Comparison of ENCODE assay signal across 1 cellular context in the genomic region with DNA sequence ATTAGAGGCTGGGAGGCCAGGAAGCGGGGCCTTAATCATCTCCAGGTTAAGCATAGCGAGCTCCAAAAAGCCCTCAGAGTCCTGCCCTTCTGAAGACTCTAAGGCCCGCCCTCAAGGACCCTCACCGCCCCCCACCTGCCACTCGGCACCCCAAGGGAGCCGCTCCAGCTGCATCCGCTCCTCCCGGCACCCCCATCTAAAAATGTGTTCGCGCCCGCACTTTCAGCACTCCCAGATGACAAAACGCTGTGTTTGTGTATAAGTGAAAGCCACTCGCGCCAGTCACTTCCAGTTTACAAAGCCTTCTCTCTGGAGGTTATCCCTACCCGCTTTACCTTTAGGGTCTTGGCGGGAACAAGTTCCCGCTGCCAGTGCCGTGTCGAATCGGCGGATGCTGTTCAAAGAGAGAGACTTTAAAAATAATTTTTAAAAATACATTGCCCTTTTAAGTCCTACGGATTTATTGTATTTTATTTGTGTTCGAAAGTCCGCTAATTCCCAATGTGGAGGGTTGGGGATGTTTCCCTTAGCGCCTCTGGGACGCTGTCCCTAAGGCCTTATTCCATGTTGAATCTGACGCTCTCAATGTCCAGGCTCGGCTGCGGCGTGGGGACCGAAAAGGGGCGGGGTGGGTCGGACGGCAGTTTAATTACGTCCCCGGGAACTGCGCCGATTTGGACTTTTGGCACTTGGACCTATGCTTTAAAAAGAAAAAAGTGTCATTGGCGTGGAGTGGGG.
TF ChIP-seq lines count a peak whose summit lies in the region.

DCLRE1A (minus strand) TSS at position 64 of the 738 bp plus-strand sequence. CDS start 900 bp downstream, outside the sequence.
A gene with protein sequence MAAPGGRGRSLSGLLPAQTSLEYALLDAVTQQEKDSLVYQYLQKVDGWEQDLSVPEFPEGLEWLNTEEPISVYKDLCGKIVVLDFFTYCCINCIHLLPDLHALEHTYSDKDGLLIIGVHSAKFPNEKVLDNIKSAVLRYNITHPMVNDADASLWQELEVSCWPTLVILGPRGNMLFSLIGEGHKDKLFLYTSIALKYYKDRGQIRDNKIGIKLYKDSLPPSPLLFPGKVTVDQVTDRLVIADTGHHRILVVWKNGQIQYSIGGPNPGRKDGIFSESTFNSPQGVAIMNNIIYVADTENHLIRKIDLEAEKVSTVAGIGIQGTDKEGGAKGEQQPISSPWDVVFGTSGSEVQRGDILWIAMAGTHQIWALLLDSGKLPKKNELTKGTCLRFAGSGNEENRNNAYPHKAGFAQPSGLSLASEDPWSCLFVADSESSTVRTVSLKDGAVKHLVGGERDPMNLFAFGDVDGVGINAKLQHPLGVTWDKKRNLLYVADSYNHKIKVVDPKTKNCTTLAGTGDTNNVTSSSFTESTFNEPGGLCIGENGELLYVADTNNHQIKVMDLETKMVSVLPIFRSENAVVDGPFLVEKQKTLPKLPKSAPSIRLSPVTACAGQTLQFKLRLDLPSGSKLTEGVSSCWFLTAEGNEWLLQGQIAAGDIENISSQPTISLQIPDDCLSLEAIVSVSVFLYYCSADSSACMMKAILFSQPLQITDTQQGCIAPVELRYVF (plus strand): TSS at position 643 of the 738 bp plus-strand sequence. CDS start 212 bp downstream, outside the sequence.

TF ChIP-seq in HEK293, 187 proteins besides CTCF, POLR2A, EP300 and RAD21 (continued from another document and continues in another):
- TF ChIP-seq ZNF398 (tag by site-specific recombination; IDR thresholded peaks at IDR 0.05), result peak; percentile 47; the same call in 1 of the 2 replicates
- no peak for TF ChIP-seq SCRT1 (tag by site-specific recombination; IDR thresholded peaks at IDR 0.05; ENCODE audit: borderline replicate concordance)
- no peak for TF ChIP-seq ZNF791 (tag by site-specific recombination; IDR thresholded peaks at IDR 0.05)
- TF ChIP-seq ZNF138 (tag by site-specific recombination; IDR thresholded peaks at IDR 0.05; ENCODE audit: borderline replicate concordance), result no peak
- peak; percentile 69 for TF ChIP-seq ZNF24 (tag by site-specific recombination; IDR thresholded peaks at IDR 0.05)
- TF ChIP-seq ZFP69B (tag by site-specific recombination; IDR thresholded peaks at IDR 0.05), result peak; percentile 89
- no peak for TF ChIP-seq ZNF600 (tag by site-specific recombination; IDR thresholded peaks at IDR 0.05)
- TF ChIP-seq ZNF768 (tag by site-specific recombination; IDR thresholded peaks at IDR 0.05), result no peak
- TF ChIP-seq ZNF239 (tag by site-specific recombination; IDR thresholded peaks at IDR 0.05), result no peak
- TF ChIP-seq ZNF843 (tag by site-specific recombination; IDR thresholded peaks at IDR 0.05), result no peak
- TF ChIP-seq SP2 (tag by site-specific recombination; IDR thresholded peaks at IDR 0.05), result peak; percentile 63
- no peak for TF ChIP-seq YY2 (tag by site-specific recombination; IDR thresholded peaks at IDR 0.05)
- TF ChIP-seq ZNF274 (IDR thresholded peaks at IDR 0.05; ENCODE audit: low read length), result no peak
- no peak for TF ChIP-seq ZNF274 (tag by site-specific recombination; IDR thresholded peaks at IDR 0.05; ENCODE audit: borderline replicate concordance)
- TF ChIP-seq ZNF658 (tag by site-specific recombination; IDR thresholded peaks at IDR 0.05), result no peak
- no peak for TF ChIP-seq BCL11B (tag by site-specific recombination; IDR thresholded peaks at IDR 0.05; ENCODE audit: low read depth)
- TF ChIP-seq ZNF670 (tag by site-specific recombination; IDR thresholded peaks at IDR 0.05; ENCODE audit: low read depth), result no peak
- TF ChIP-seq ZNF146 (tag by site-specific recombination; IDR thresholded peaks at IDR 0.05), result no peak
- TF ChIP-seq KLF9 (tag by site-specific recombination; IDR thresholded peaks at IDR 0.05; ENCODE audit: low read depth), result peak; percentile 93
- peak; percentile 64; the same call in 1 of the 2 replicates for TF ChIP-seq ZNF558 (tag by site-specific recombination; IDR thresholded peaks at IDR 0.05)
- TF ChIP-seq, protein P1, sequence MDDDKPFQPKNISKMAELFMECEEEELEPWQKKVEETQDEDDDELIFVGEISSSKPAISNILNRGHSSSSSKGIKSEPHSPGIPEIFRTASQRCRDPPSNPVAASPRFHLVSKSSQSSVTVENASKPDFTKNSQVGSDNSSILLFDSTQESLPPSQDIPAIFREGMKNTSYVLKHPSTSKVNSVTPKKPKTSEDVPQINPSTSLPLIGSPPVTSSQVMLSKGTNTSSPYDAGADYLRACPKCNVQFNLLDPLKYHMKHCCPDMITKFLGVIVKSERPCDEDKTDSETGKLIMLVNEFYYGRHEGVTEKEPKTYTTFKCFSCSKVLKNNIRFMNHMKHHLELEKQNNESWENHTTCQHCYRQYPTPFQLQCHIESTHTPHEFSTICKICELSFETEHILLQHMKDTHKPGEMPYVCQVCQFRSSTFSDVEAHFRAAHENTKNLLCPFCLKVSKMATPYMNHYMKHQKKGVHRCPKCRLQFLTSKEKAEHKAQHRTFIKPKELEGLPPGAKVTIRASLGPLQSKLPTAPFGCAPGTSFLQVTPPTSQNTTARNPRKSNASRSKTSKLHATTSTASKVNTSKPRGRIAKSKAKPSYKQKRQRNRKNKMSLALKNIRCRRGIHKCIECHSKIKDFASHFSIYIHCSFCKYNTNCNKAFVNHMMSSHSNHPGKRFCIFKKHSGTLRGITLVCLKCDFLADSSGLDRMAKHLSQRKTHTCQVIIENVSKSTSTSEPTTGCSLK (tag by site-specific recombination; IDR thresholded peaks at IDR 0.05), result no peak
- no peak for TF ChIP-seq ZNF585B (tag by site-specific recombination; IDR thresholded peaks at IDR 0.05)
- TF ChIP-seq ZNF404 (tag by site-specific recombination; IDR thresholded peaks at IDR 0.05), result no peak
- TF ChIP-seq ZNF362 (tag by site-specific recombination; IDR thresholded peaks at IDR 0.05), result no peak
- TF ChIP-seq ZNF549 (tag by site-specific recombination; IDR thresholded peaks at IDR 0.05), result no peak
- TF ChIP-seq ZNF391 (tag by site-specific recombination; IDR thresholded peaks at IDR 0.05; ENCODE audit: borderline replicate concordance, low read depth), result 0 out of 2 replicates have a peak, but pooled peaks have one; percentile 23
- TF ChIP-seq, protein P2, sequence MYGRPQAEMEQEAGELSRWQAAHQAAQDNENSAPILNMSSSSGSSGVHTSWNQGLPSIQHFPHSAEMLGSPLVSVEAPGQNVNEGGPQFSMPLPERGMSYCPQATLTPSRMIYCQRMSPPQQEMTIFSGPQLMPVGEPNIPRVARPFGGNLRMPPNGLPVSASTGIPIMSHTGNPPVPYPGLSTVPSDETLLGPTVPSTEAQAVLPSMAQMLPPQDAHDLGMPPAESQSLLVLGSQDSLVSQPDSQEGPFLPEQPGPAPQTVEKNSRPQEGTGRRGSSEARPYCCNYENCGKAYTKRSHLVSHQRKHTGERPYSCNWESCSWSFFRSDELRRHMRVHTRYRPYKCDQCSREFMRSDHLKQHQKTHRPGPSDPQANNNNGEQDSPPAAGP (tag by site-specific recombination; IDR thresholded peaks at IDR 0.05), result no peak
- peak; percentile 61; the same call in 1 of the 2 replicates for TF ChIP-seq KLF8 (tag by site-specific recombination; IDR thresholded peaks at IDR 0.05)
- no peak for TF ChIP-seq ZNF776 (tag by site-specific recombination; IDR thresholded peaks at IDR 0.05; ENCODE audit: borderline replicate concordance)
- TF ChIP-seq ZNF133 (tag by site-specific recombination; IDR thresholded peaks at IDR 0.05), result no peak
- TF ChIP-seq ZNF223 (tag by site-specific recombination; IDR thresholded peaks at IDR 0.05), result no peak
- TF ChIP-seq ZNF792 (tag by site-specific recombination; IDR thresholded peaks at IDR 0.05), result no peak
- no peak for TF ChIP-seq ZNF529 (tag by site-specific recombination; IDR thresholded peaks at IDR 0.05; ENCODE audit: insufficient replicate concordance)
- TF ChIP-seq ZNF114 (tag by site-specific recombination; IDR thresholded peaks at IDR 0.05), result no peak
- peak; percentile 97 for TF ChIP-seq ZNF580 (tag by site-specific recombination; IDR thresholded peaks at IDR 0.05)
- TF ChIP-seq ZNF677 (tag by site-specific recombination; IDR thresholded peaks at IDR 0.05), result no peak
- no peak for TF ChIP-seq TSHZ1 (tag by site-specific recombination; IDR thresholded peaks at IDR 0.05; ENCODE audit: borderline replicate concordance)
- TF ChIP-seq PRDM1 (tag by site-specific recombination; IDR thresholded peaks at IDR 0.05), result peak; percentile 81
- no peak for TF ChIP-seq HOXA7 (CRISPR knock-in tag; IDR thresholded peaks at IDR 0.05; ENCODE audit: borderline replicate concordance)
- no peak for TF ChIP-seq ZNF426 (tag by site-specific recombination; IDR thresholded peaks at IDR 0.05)
- TF ChIP-seq, protein P3, sequence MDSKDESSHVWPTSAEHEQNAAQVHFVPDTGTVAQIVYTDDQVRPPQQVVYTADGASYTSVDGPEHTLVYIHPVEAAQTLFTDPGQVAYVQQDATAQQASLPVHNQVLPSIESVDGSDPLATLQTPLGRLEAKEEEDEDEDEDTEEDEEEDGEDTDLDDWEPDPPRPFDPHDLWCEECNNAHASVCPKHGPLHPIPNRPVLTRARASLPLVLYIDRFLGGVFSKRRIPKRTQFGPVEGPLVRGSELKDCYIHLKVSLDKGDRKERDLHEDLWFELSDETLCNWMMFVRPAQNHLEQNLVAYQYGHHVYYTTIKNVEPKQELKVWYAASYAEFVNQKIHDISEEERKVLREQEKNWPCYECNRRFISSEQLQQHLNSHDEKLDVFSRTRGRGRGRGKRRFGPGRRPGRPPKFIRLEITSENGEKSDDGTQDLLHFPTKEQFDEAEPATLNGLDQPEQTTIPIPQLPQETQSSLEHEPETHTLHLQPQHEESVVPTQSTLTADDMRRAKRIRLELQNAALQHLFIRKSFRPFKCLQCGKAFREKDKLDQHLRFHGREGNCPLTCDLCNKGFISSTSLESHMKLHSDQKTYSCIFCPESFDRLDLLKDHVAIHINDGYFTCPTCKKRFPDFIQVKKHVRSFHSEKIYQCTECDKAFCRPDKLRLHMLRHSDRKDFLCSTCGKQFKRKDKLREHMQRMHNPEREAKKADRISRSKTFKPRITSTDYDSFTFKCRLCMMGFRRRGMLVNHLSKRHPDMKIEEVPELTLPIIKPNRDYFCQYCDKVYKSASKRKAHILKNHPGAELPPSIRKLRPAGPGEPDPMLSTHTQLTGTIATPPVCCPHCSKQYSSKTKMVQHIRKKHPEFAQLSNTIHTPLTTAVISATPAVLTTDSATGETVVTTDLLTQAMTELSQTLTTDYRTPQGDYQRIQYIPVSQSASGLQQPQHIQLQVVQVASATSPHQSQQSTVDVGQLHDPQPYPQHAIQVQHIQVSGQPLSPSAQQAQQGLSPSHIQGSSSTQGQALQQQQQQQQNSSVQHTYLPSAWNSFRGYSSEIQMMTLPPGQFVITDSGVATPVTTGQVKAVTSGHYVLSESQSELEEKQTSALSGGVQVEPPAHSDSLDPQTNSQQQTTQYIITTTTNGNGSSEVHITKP (tag by site-specific recombination; IDR thresholded peaks at IDR 0.05), result peak; percentile 86; the same call in 1 of the 2 replicates
- TF ChIP-seq ZNF76 (tag by site-specific recombination; IDR thresholded peaks at IDR 0.05; ENCODE audit: borderline replicate concordance, low read depth), result 0 out of 2 replicates have a peak, but pooled peaks have one; percentile 51
- no peak for TF ChIP-seq GLI4 (tag by site-specific recombination; IDR thresholded peaks at IDR 0.05)
- no peak for TF ChIP-seq ZNF140 (tag by site-specific recombination; IDR thresholded peaks at IDR 0.05)
